In genomic region chr15:69554321-69554961, GRCh38 we compare ENCODE assay signal across 13 cellular contexts.
DNase-seq lines count a peak whose midpoint lies in the region; ATAC-seq and TF ChIP-seq lines count a peak whose summit lies in the region.
"Had no signal": no experiment of that assay in that cellular context is flagged by ENCODE, and none has a peak within 500 bp of the region (broad histone marks: within the 10 kb centered on the region; RNA-seq: fewer than 3 reads in every experiment).

No MANE protein-coding gene starts in this region.

- H3K27ac Mint-ChIP-seq in nephron progenitor cell = no peak overlapping the region
- H3K27ac Mint-ChIP-seq: activated T-cell treated with anti-CD3 and anti-CD28 coated beads, Interleukin-2, amount 50 U/mL, for 72 hours; CD8-positive, alpha-beta T cell had no signal

- peaks cover 42% of the 10 kb centered on the region for H3K4me1 Mint-ChIP-seq in nephron progenitor cell

- H3K9ac ChIP-seq in colonic mucosa (ENCODE audit: low read depth in 2 of 2, low read length in 2 of 2) = peak overlapping the region in 1 of 2 donors; percentile 64

- no peak overlapping the region for H3K4me3 Mint-ChIP-seq in nephron progenitor cell
- H3K4me3 Mint-ChIP-seq: activated T-cell treated with anti-CD3 and anti-CD28 coated beads, Interleukin-2, amount 50 U/mL, for 72 hours; CD8-positive, alpha-beta T cell had no signal

- DNase-seq in NCI-H1105 treated with DMSO at 0.1 percent for 48 hours (lab: John Stamatoyannopoulos, UW) = peak; percentile 95
- DNase-seq in NCI-H510A treated with DMSO at 0.1 percent for 48 hours (lab: John Stamatoyannopoulos, UW) = peak; percentile 80
- peak; percentile 84 for DNase-seq in colonic mucosa
- DNase-seq in transverse colon = peak; percentile 66
- DNase-seq in NOMO-1 treated with dmso at 0.1 percent for 144 hours (lab: John Stamatoyannopoulos, UW; ENCODE audit: unreplicated experiment) = no peak
- no peak for DNase-seq in nephron progenitor cell
- DNase-seq: activated CD4-positive, alpha-beta T cell treated with anti-CD3 and anti-CD28 coated beads for 48 hours; activated T-cell treated with anti-CD3 and anti-CD28 coated beads, Interleukin-2, amount 50 U/mL, for 72 hours; CD8-positive, alpha-beta T cell; H7; OCI-M1 had no signal

- H3K27ac ChIP-seq in colonic mucosa (peak overlapping the region; percentile 24), transverse colon (peak overlapping the region; percentile 42 to 74 (median 62))

- H3K27me3 ChIP-seq in colonic mucosa = no peaks in the 10 kb centered on the region
- H3K27me3 ChIP-seq in transverse colon = no peaks in the 10 kb centered on the region

- H3K9me3 Mint-ChIP-seq in nephron progenitor cell = peaks cover 15% of the 10 kb centered on the region

- 37 to 47% methylated on average over 5 of the region's 5 CpGs for WGBS in transverse colon (ENCODE audit: low coverage in 1 of 2), 2 donors

- intact Hi-C loops in colonic mucosa (cut with DNase I) (no loop called here), transverse colon (cut with DNase I; ENCODE audit: low total_unique reads) (no loop called here)

- TF ChIP-seq CTCF in colonic mucosa (IDR thresholded peaks at IDR 0.05) (no peak), transverse colon (IDR thresholded peaks at IDR 0.05) (no peak), nephron progenitor cell (IDR thresholded peaks at IDR 0.05) (no peak)

- no peak for ATAC-seq in GM19023 (IDR thresholded peaks at IDR 0.05; ENCODE audit: unreplicated experiment)
- ATAC-seq in HG02973 (IDR thresholded peaks at IDR 0.05; ENCODE audit: unreplicated experiment) = no peak
- ATAC-seq: activated T-cell treated with anti-CD3 and anti-CD28 coated beads, Interleukin-2, amount 50 U/mL, for 72 hours; CD8-positive, alpha-beta T cell had no signal

- peaks cover 5% of the 10 kb centered on the region for H3K36me3 Mint-ChIP-seq in nephron progenitor cell (ENCODE audit: low read depth)
- H3K36me3 Mint-ChIP-seq: CD8-positive, alpha-beta T cell had no signal

- H3K4me1 ChIP-seq in colonic mucosa (peaks cover 4% of the 10 kb centered on the region), transverse colon (peaks cover 11 to 54% (median 30%) of the 10 kb centered on the region in 4 donors)

- TF ChIP-seq EP300 in transverse colon (IDR thresholded peaks at IDR 0.05; ENCODE audit: low read depth) = no peak

- TF ChIP-seq POLR2A in transverse colon (IDR thresholded peaks at IDR 0.05) = no peak

- in situ Hi-C loops in transverse colon (cut with MboI; ENCODE audit: low pct_ligation_motif_present in 1 of 4, low pct_unique_long_range_greater_than_20kb in 1 of 4, low sequenced_read_pairs in 3 of 4) = no loop called here

- no peaks in the 10 kb centered on the region for H3K36me3 ChIP-seq in colonic mucosa
- H3K36me3 ChIP-seq in transverse colon = no peaks in the 10 kb centered on the region

- peaks cover 23% of the 10 kb centered on the region for H3K27me3 Mint-ChIP-seq in nephron progenitor cell (ENCODE audit: low read depth, poor library complexity)

- H3K9me3 ChIP-seq in colonic mucosa (no peaks in the 10 kb centered on the region), transverse colon (peaks cover 13 to 14% of the 10 kb centered on the region in 2 donors)

- H3K4me3 ChIP-seq in colonic mucosa (no peak overlapping the region), transverse colon (no peak overlapping the region)

Comparison
In these comparisons a context has a peak if more than half of its experiments do, and no peak if none do; other contexts are left out.
1. DNase-seq: peak in NCI-H1105 treated with DMSO at 0.1 percent for 48 hours (single experiment), NCI-H510A treated with DMSO at 0.1 percent for 48 hours (single experiment), colonic mucosa (single experiment) and transverse colon (single experiment); none in NOMO-1 treated with dmso at 0.1 percent for 144 hours (single experiment) and nephron progenitor cell (single experiment).